Comparison of ENCODE assay signal across 8 cellular contexts in the genomic region with DNA sequence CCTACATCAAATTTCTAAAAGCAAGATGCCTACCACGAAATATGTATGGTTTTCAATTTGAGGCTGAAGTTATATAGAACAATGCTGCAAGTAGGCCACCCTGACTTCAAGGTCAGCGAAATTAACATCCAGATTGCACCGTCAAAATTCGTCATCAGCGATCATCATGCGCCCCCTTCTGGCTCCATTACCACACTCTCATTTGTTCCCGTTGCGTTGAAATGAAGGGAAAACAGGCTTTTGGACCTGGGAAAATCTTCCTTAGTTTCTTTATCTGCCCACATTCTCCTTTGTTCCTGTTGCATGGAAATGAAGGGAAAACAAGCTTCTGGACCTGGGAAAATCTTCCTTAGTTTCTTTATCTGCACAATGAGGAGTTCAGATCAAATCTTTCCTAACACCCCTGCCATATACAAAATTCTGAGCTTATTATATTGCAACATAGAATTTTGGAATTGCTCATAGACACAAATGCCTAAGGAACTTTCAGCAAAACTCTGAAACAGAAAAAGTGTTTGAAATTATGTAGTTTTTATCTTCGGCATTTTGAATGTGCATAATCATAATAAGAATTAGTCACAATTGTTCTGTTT.
DNase-seq lines count a peak whose midpoint lies in the region; ATAC-seq and TF ChIP-seq lines count a peak whose summit lies in the region.

No MANE protein-coding gene starts in this region.

- TF ChIP-seq CTCF in RWPE2 (IDR thresholded peaks at IDR 0.05; ENCODE audit: poor library complexity, severe bottlenecking) (peak; percentile 66), heart right ventricle (IDR thresholded peaks at IDR 0.05) (peak; percentile 36 to 79 (median 68)), retinal pigment epithelial cell (conservative IDR thresholded peaks at IDR 0.05; ENCODE audit: low read depth, low read length) (peak; percentile 81)

- H3K36me3 ChIP-seq in RWPE2 (ENCODE audit: low read depth) (no peaks in the 10 kb centered on the region), heart right ventricle (no peaks in the 10 kb centered on the region)

- 17 to 19% methylated on average over 9 of the region's 9 CpGs for WGBS in heart right ventricle, 2 donors

- H3K27me3 ChIP-seq in RWPE2 (ENCODE audit: insufficient read depth, poor library complexity, severe bottlenecking): no peaks in the 10 kb centered on the region
- H3K27me3 ChIP-seq in heart right ventricle: peaks cover 0 to 26% (median 5%) of the 10 kb centered on the region in 7 donors

- H3K4me1 ChIP-seq in RWPE2 (ENCODE audit: insufficient read depth, poor library complexity, severe bottlenecking): no peaks in the 10 kb centered on the region
- H3K4me1 ChIP-seq in heart right ventricle: peaks cover 0 to 12% (median 0%) of the 10 kb centered on the region in 9 donors

- DNase-seq in NCI-H1105 treated with DMSO at 0.1 percent for 48 hours (lab: John Stamatoyannopoulos, UW) (peak; percentile 13), NCI-H1105 (lab: John Stamatoyannopoulos, UW) (no peak), RWPE2 (ENCODE audit: low spot score) (no peak), heart right ventricle (peak; percentile 27 to 44), retinal pigment epithelial cell (ENCODE audit: low read depth) (peak; percentile 6), NCI-H774 (lab: John Stamatoyannopoulos, UW) (no peak)
- peak; percentile 49 for DNase-seq in activated gamma-delta T cell treated with anti-CD3 and anti-CD28 coated beads, Interleukin-2, amount 50 U/mL, for 16 hours (ENCODE audit: low read depth)

- no peak overlapping the region for H3K27ac ChIP-seq in RWPE2 (ENCODE audit: poor library complexity, severe bottlenecking)
- no peak overlapping the region for H3K27ac ChIP-seq in heart right ventricle

- no peak overlapping the region for H3K4me3 ChIP-seq in RWPE2 (ENCODE audit: severe bottlenecking)
- H3K4me3 ChIP-seq in heart right ventricle: no peak overlapping the region
- H3K4me3 ChIP-seq in retinal pigment epithelial cell (ENCODE audit: low read length): no peak overlapping the region

- H3K9me3 ChIP-seq in RWPE2 (ENCODE audit: severe bottlenecking): no peaks in the 10 kb centered on the region
- no peaks in the 10 kb centered on the region for H3K9me3 ChIP-seq in heart right ventricle

- no peak for ATAC-seq in RWPE2 (ENCODE audit: low read depth)
- ATAC-seq in heart right ventricle: peak in 2 of 8 donors; percentile 41 to 56
- ATAC-seq in GM18519 (IDR thresholded peaks at IDR 0.05; ENCODE audit: low FRiP score, unreplicated experiment): no peak

- intact Hi-C loops in heart right ventricle (cut with DNase I): loop anchor here in 4 of 10 donors (5.0 to 10.0 kb wide), 4 partner anchors 96 to 736 kb away; partner anchors contain the start of genes SFMBT2 (in 3 of the 4) and PRKCQ (in 1 of the 4)

Comparison
In these comparisons a context has a peak if more than half of its experiments do, and no peak if none do; other contexts are left out.
1. DNase-seq: peak in NCI-H1105 treated with DMSO at 0.1 percent for 48 hours (single experiment), activated gamma-delta T cell treated with anti-CD3 and anti-CD28 coated beads, Interleukin-2, amount 50 U/mL, for 16 hours (single experiment), heart right ventricle (2 of 2) and retinal pigment epithelial cell (single experiment); none in NCI-H1105 (single experiment), RWPE2 (single experiment) and NCI-H774 (single experiment).
2. Peak in every context shown above with its lines, with median percentiles within 50 percentile points of each other: CTCF ChIP-seq.